Comparison of ENCODE assay signal across 1 cellular context in the genomic region with DNA sequence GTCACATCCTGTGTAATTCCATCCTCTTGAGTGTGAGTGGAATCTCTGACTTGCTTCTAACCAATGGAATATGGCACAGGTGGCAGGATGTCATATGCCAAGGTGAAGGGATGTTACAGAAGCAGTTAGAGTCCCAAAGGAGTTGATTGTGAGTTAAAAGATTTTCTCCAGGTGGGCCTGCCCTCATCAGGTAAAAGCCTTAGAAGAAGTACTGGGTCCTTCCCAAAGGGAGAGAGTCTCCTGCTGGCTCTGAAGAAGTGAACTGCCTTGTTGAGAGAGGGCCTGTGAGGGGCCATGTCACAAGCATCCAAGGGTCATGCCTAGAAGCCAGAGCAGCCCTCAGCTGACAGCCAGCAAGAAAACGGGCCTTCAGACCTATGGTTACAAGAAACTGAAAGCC.
TF ChIP-seq lines count a peak whose summit lies in the region.

No MANE protein-coding gene starts in this region.

TF ChIP-seq in IMR-90, 13 proteins besides CTCF, POLR2A, EP300 and RAD21:
- TF ChIP-seq MAZ (IDR thresholded peaks at IDR 0.05; ENCODE audit: borderline replicate concordance, low read depth, low read length) (no peak), BHLHE40 (IDR thresholded peaks at IDR 0.05; ENCODE audit: low read depth, low read length) (no peak), MAFK (IDR thresholded peaks at IDR 0.05; ENCODE audit: low read depth, low read length) (no peak), CEBPB (IDR thresholded peaks at IDR 0.05; ENCODE audit: low read depth, low read length) (no peak), RFX5 (IDR thresholded peaks at IDR 0.05; ENCODE audit: low read depth, low read length) (no peak), NFE2L2 (IDR thresholded peaks at IDR 0.05; ENCODE audit: low read depth, low read length) (no peak), SMC3 (IDR thresholded peaks at IDR 0.05; ENCODE audit: low read depth, low read length) (no peak)
- TF ChIP-seq, protein P1, sequence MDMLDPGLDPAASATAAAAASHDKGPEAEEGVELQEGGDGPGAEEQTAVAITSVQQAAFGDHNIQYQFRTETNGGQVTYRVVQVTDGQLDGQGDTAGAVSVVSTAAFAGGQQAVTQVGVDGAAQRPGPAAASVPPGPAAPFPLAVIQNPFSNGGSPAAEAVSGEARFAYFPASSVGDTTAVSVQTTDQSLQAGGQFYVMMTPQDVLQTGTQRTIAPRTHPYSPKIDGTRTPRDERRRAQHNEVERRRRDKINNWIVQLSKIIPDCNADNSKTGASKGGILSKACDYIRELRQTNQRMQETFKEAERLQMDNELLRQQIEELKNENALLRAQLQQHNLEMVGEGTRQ (IDR thresholded peaks at IDR 0.05; ENCODE audit: low read depth, low read length): no peak
